1 cellular context compared by ENCODE assay signal in the genomic region with DNA sequence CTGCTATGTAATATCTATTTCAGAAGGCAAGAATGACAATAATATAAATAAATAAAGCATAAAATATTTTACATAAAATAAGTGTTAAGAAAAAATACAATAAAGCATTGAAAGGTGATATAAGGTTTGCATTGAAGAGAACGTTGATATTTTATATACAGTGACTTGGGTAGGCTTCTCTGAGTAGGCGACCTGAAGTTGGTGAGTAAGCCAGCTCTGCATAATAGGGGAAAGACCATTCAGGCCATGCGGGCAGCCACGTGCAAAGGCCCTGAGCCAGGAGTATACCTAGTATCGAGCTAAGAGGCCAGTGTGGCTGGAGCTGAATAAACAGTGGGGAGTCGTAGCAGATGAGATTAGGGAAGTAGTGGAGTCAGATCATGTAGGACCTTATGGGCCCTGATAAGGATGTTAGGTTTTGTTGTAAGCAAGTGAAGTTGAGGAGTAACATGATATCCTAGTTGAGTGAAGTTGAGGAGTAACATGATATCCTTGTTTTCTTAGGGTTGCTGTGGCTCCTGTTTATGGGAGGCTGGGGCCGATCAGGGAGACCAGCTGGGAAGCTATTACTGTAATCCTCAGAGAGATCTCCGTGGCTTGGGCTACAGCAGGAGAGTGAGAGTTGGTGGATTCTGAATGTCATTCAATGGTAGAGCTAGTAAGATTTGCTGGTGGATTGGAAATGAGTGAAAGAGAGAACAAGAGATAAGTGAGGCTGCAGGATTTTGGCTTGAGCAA.
TF ChIP-seq lines count a peak whose summit lies in the region.

No MANE protein-coding gene starts in this region.

TF ChIP-seq in K562, 482 proteins besides CTCF, POLR2A, EP300 and RAD21 (continued from another document and continues in another):
- peak; percentile 99 for TF ChIP-seq FOXJ3 (CRISPR knock-in tag; IDR thresholded peaks at IDR 0.05)
- TF ChIP-seq GTF2B (IDR thresholded peaks at IDR 0.05; ENCODE audit: extremely low read depth, insufficient read length): no peak
- no peak; the same call in 1 of the 2 replicates for TF ChIP-seq ZNF232 (CRISPR knock-in tag; IDR thresholded peaks at IDR 0.05)
- peak; percentile 29 to 56; a peak in 3 of 4 replicates for TF ChIP-seq NRF1 (conservative IDR thresholded peaks at IDR 0.05 in 1 of 2, IDR thresholded peaks at IDR 0.05 in 1 of 2)
- no peak for TF ChIP-seq PURB (CRISPR knock-in tag; IDR thresholded peaks at IDR 0.05; ENCODE audit: low read depth)
- peak; percentile 71; the same call in 1 of the 2 replicates for TF ChIP-seq KAT7 (CRISPR knock-in tag; IDR thresholded peaks at IDR 0.05; ENCODE audit: borderline replicate concordance)
- no peak for TF ChIP-seq KDM5B (IDR thresholded peaks at IDR 0.05; ENCODE audit: insufficient replicate concordance, low read depth, low read length)
- peak; percentile 100 for TF ChIP-seq CBFA2T3 (IDR thresholded peaks at IDR 0.05)
- TF ChIP-seq THRB (CRISPR knock-in tag; conservative IDR thresholded peaks at IDR 0.05): peak; percentile 90
- no peak for TF ChIP-seq U2AF1 (optimal IDR thresholded peaks at IDR 0.05; ENCODE audit: low read depth, low read length)
- TF ChIP-seq PTRF (tag; IDR thresholded peaks at IDR 0.05): no peak
- TF ChIP-seq, protein P1, sequence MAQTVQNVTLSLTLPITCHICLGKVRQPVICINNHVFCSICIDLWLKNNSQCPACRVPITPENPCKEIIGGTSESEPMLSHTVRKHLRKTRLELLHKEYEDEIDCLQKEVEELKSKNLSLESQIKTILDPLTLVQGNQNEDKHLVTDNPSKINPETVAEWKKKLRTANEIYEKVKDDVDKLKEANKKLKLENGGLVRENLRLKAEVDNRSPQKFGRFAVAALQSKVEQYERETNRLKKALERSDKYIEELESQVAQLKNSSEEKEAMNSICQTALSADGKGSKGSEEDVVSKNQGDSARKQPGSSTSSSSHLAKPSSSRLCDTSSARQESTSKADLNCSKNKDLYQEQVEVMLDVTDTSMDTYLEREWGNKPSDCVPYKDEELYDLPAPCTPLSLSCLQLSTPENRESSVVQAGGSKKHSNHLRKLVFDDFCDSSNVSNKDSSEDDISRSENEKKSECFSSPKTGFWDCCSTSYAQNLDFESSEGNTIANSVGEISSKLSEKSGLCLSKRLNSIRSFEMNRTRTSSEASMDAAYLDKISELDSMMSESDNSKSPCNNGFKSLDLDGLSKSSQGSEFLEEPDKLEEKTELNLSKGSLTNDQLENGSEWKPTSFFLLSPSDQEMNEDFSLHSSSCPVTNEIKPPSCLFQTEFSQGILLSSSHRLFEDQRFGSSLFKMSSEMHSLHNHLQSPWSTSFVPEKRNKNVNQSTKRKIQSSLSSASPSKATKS (CRISPR knock-in tag; IDR thresholded peaks at IDR 0.05): no peak
- TF ChIP-seq, protein P2, sequence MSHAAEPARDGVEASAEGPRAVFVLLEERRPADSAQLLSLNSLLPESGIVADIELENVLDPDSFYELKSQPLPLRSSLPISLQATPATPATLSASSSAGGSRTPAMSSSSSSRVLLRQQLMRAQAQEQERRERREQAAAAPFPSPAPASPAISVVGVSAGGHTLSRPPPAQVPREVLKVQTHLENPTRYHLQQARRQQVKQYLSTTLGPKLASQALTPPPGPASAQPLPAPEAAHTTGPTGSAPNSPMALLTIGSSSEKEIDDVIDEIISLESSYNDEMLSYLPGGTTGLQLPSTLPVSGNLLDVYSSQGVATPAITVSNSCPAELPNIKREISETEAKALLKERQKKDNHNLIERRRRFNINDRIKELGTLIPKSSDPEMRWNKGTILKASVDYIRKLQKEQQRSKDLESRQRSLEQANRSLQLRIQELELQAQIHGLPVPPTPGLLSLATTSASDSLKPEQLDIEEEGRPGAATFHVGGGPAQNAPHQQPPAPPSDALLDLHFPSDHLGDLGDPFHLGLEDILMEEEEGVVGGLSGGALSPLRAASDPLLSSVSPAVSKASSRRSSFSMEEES (CRISPR knock-in tag; IDR thresholded peaks at IDR 0.05): no peak
- TF ChIP-seq HDAC2 (IDR thresholded peaks at IDR 0.05): peak; percentile 98
- 0 out of 2 replicates have a peak, but pooled peaks have one; percentile 20 for TF ChIP-seq HCFC1 (IDR thresholded peaks at IDR 0.05; ENCODE audit: low read depth, low read length)
- TF ChIP-seq ZNF444 (CRISPR knock-in tag; IDR thresholded peaks at IDR 0.05): no peak
- no peak for TF ChIP-seq SNAPC5 (CRISPR knock-in tag; IDR thresholded peaks at IDR 0.05)
- no peak for TF ChIP-seq PATZ1 (CRISPR knock-in tag; IDR thresholded peaks at IDR 0.05; ENCODE audit: borderline replicate concordance)
- peak; percentile 89 for TF ChIP-seq JUND (IDR thresholded peaks at IDR 0.05; ENCODE audit: borderline replicate concordance, low read depth, low read length)
- peak; percentile 93; the same call in 2 of the 3 replicates for TF ChIP-seq JUND (tag; IDR thresholded peaks at IDR 0.05; ENCODE audit: borderline replicate concordance, low read depth, low read length)
- no peak for TF ChIP-seq TGIF2 (CRISPR knock-in tag; IDR thresholded peaks at IDR 0.05)
- peak; percentile 99 for TF ChIP-seq SMARCA4 (IDR thresholded peaks at IDR 0.05)
- TF ChIP-seq, protein P3, sequence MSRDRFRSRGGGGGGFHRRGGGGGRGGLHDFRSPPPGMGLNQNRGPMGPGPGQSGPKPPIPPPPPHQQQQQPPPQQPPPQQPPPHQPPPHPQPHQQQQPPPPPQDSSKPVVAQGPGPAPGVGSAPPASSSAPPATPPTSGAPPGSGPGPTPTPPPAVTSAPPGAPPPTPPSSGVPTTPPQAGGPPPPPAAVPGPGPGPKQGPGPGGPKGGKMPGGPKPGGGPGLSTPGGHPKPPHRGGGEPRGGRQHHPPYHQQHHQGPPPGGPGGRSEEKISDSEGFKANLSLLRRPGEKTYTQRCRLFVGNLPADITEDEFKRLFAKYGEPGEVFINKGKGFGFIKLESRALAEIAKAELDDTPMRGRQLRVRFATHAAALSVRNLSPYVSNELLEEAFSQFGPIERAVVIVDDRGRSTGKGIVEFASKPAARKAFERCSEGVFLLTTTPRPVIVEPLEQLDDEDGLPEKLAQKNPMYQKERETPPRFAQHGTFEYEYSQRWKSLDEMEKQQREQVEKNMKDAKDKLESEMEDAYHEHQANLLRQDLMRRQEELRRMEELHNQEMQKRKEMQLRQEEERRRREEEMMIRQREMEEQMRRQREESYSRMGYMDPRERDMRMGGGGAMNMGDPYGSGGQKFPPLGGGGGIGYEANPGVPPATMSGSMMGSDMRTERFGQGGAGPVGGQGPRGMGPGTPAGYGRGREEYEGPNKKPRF (IDR thresholded peaks at IDR 0.05; ENCODE audit: low read depth, low read length): no peak
- no peak for TF ChIP-seq KAT2B (IDR thresholded peaks at IDR 0.05; ENCODE audit: low read depth, low read length)
- peak; percentile 84 for TF ChIP-seq HMGN3 (IDR thresholded peaks at IDR 0.05; ENCODE audit: borderline replicate concordance, extremely low read depth, insufficient read length, low read depth, low read length)
- TF ChIP-seq HNRNPLL (IDR thresholded peaks at IDR 0.05; ENCODE audit: low read depth, low read length, poor library complexity, severe bottlenecking): peak; percentile 69
- peak; percentile 90 for TF ChIP-seq ZNF24 (IDR thresholded peaks at IDR 0.05)
- TF ChIP-seq EZH2 (IDR thresholded peaks at IDR 0.05; ENCODE audit: borderline replicate concordance, low read depth, low read length): no peak
- TF ChIP-seq ZNF551 (CRISPR knock-in tag; IDR thresholded peaks at IDR 0.05): no peak
- TF ChIP-seq RBM14 (IDR thresholded peaks at IDR 0.05; ENCODE audit: borderline replicate concordance, insufficient read depth, low read depth, low read length): no peak
- TF ChIP-seq TRIM24 (IDR thresholded peaks at IDR 0.05): peak; percentile 97 to 99
- TF ChIP-seq, protein P4, sequence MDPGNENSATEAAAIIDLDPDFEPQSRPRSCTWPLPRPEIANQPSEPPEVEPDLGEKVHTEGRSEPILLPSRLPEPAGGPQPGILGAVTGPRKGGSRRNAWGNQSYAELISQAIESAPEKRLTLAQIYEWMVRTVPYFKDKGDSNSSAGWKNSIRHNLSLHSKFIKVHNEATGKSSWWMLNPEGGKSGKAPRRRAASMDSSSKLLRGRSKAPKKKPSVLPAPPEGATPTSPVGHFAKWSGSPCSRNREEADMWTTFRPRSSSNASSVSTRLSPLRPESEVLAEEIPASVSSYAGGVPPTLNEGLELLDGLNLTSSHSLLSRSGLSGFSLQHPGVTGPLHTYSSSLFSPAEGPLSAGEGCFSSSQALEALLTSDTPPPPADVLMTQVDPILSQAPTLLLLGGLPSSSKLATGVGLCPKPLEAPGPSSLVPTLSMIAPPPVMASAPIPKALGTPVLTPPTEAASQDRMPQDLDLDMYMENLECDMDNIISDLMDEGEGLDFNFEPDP (CRISPR knock-in tag; IDR thresholded peaks at IDR 0.05): no peak
- TF ChIP-seq HNRNPL (IDR thresholded peaks at IDR 0.05; ENCODE audit: low read depth, low read length): no peak
- TF ChIP-seq KHSRP (IDR thresholded peaks at IDR 0.05): peak; percentile 72
- TF ChIP-seq NELFE (IDR thresholded peaks at IDR 0.05; ENCODE audit: insufficient read depth, insufficient read length): no peak
- TF ChIP-seq MTF1 (CRISPR knock-in tag; IDR thresholded peaks at IDR 0.05; ENCODE audit: borderline replicate concordance): no peak
- TF ChIP-seq, protein P5, sequence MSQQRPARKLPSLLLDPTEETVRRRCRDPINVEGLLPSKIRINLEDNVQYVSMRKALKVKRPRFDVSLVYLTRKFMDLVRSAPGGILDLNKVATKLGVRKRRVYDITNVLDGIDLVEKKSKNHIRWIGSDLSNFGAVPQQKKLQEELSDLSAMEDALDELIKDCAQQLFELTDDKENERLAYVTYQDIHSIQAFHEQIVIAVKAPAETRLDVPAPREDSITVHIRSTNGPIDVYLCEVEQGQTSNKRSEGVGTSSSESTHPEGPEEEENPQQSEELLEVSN (IDR thresholded peaks at IDR 0.05; ENCODE audit: borderline replicate concordance in 1 of 2, extremely low read depth in 1 of 2, insufficient read depth in 1 of 2, insufficient read length in 1 of 2, low read depth in 1 of 2, low read length in 1 of 2, poor library complexity in 1 of 2, severe bottlenecking in 1 of 2): peak; percentile 93 to 96
- TF ChIP-seq ELF1 (tag; IDR thresholded peaks at IDR 0.05): peak; percentile 50
- TF ChIP-seq SOX6 (IDR thresholded peaks at IDR 0.05): peak; percentile 99
- TF ChIP-seq, protein P6, sequence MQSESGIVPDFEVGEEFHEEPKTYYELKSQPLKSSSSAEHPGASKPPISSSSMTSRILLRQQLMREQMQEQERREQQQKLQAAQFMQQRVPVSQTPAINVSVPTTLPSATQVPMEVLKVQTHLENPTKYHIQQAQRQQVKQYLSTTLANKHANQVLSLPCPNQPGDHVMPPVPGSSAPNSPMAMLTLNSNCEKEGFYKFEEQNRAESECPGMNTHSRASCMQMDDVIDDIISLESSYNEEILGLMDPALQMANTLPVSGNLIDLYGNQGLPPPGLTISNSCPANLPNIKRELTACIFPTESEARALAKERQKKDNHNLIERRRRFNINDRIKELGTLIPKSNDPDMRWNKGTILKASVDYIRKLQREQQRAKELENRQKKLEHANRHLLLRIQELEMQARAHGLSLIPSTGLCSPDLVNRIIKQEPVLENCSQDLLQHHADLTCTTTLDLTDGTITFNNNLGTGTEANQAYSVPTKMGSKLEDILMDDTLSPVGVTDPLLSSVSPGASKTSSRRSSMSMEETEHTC (IDR thresholded peaks at IDR 0.05): peak; percentile 72; the same call in 1 of the 2 replicates
- 0 out of 2 replicates have a peak, but pooled peaks have one; percentile 35 for TF ChIP-seq TEAD2 (tag; IDR thresholded peaks at IDR 0.05)
- peak; percentile 99 for TF ChIP-seq LEF1 (IDR thresholded peaks at IDR 0.05)
- TF ChIP-seq NFATC3 (IDR thresholded peaks at IDR 0.05): peak; percentile 43; the same call in 1 of the 2 replicates
- no peak for TF ChIP-seq ERF (CRISPR knock-in tag; IDR thresholded peaks at IDR 0.05)
- peak; percentile 36; the same call in 1 of the 2 replicates for TF ChIP-seq SUPT5H (IDR thresholded peaks at IDR 0.05)
- peak; percentile 97 for TF ChIP-seq MTA3 (IDR thresholded peaks at IDR 0.05; ENCODE audit: borderline replicate concordance)
- TF ChIP-seq MLX (CRISPR knock-in tag; conservative IDR thresholded peaks at IDR 0.05): no peak
- peak; percentile 80; the same call in 1 of the 2 replicates for TF ChIP-seq ZNF668 (CRISPR knock-in tag; IDR thresholded peaks at IDR 0.05)
- TF ChIP-seq GABPB1 (CRISPR knock-in tag; IDR thresholded peaks at IDR 0.05): peak; percentile 68
- TF ChIP-seq ZKSCAN1 (IDR thresholded peaks at IDR 0.05; ENCODE audit: low read depth, low read length): no peak; the same call in 1 of the 2 replicates
- peak; percentile 97 for TF ChIP-seq NFIC (IDR thresholded peaks at IDR 0.05)
- TF ChIP-seq RUNX1 (IDR thresholded peaks at IDR 0.05; ENCODE audit: low read depth): peak; percentile 81; the same call in 1 of the 2 replicates
